10 cellular contexts compared by ENCODE assay signal in genomic region chr16:24836836-24837235, GRCh38. TPM values are rescaled to one million over a fixed set of nuclear protein-coding genes. Genes with fewer than 3 reads are reported as not detected.
"Had no signal": no experiment of that assay in that cellular context is flagged by ENCODE, and none has a peak within 500 bp of the region (broad histone marks: within the 10 kb centered on the region; RNA-seq: fewer than 3 reads in every experiment).

No MANE protein-coding gene starts in this region.

- H3K4me3 ChIP-seq: GM23248, HAP-1 had no signal

- H3K4me2 ChIP-seq: KMS-11 had no signal

- H3K36me3 ChIP-seq: HAP-1 had no signal

- H3K4me1 ChIP-seq: HAP-1 had no signal

- H3K27ac ChIP-seq: GM23248, HL-60, KMS-11 had no signal

- DNase-seq: GM23248, GOT3, H7, HFFc6, IMR-90, KBM-7 had no signal

- H3K9ac ChIP-seq: GM23248, KMS-11 had no signal

- H3K9me3 ChIP-seq: HAP-1 had no signal

- ATAC-seq: HCT116 had no signal

- H2AFZ ChIP-seq: GM23248 had no signal

RNA-seq across cellular contexts. Expression of gene SLC5A11, which starts 8.9 kb away (rescaled TPM):
- total RNA-seq: GM23248, H7 had no signal
- polyA plus RNA-seq: GM23248, IMR-90 had no signal
